In the genomic region with DNA sequence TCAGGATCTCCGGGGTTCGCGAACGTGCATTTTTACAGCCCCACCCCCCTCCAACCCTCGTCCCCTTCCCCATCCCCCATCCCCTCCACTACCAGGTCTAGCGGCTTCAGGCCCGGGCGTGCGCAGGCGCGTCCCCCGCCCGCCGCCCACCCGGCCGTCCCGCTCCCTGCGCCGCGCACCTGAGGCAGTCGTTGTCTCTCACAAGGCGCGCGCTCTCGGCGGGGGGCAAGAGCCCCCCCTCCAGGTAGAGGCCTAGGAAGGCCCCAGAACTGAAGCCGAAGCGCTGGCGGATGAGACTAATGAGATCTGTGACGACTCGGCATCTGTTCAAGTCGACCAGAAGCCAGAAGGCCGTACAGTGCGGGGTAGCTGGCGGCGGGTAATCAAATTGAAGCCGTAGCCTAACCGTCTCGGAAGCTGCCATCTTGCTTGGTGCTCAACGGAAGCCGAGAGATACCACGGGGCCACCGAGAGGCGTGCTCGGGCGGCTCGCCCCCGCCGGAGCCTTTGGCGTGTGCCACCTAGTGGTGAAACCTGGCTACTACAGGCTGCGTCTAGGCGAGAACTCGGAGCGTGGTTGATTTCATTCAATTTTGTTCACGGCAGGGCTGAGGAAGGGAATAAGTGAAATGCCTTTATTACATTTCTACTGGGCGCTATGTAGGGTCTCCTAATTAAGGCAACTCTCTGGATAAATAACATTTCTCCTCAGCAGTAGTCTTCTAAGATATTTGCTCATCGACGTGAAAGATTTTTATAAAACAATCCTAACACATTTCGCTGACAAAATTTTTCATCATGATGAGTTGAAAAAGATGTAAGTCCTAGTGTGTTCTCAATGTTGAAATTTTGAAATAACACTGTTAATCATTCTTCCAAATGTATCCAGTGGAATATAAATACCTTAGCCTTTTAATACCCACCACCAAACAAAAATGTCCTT, we compare ENCODE assay signal across 8 cellular contexts. TPM values are rescaled to one million over a fixed set of nuclear protein-coding genes. Genes with fewer than 3 reads are reported as not detected.
DNase-seq lines count a peak whose midpoint lies in the region; ATAC-seq, FAIRE-seq and TF ChIP-seq lines count a peak whose summit lies in the region.

A gene with protein sequence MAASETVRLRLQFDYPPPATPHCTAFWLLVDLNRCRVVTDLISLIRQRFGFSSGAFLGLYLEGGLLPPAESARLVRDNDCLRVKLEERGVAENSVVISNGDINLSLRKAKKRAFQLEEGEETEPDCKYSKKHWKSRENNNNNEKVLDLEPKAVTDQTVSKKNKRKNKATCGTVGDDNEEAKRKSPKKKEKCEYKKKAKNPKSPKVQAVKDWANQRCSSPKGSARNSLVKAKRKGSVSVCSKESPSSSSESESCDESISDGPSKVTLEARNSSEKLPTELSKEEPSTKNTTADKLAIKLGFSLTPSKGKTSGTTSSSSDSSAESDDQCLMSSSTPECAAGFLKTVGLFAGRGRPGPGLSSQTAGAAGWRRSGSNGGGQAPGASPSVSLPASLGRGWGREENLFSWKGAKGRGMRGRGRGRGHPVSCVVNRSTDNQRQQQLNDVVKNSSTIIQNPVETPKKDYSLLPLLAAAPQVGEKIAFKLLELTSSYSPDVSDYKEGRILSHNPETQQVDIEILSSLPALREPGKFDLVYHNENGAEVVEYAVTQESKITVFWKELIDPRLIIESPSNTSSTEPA (minus strand): TSS at position 455 of the 943 bp plus-strand sequence. CDS start 31 bp downstream, at position 424.

- H3K36me3 Mint-ChIP-seq in neural crest cell (ENCODE audit: low read depth), result peaks cover 3% of the 10 kb centered on the region

- H3K27me3 ChIP-seq in RWPE2 (ENCODE audit: insufficient read depth, poor library complexity, severe bottlenecking) (no peaks in the 10 kb centered on the region), stomach smooth muscle (ENCODE audit: control insufficient read depth in 1 of 2, insufficient read depth in 2 of 2, low read length in 2 of 2) (no peaks in the 10 kb centered on the region)

- H3K4me1 Mint-ChIP-seq in neural crest cell, result peaks cover 23% of the 10 kb centered on the region

- TF ChIP-seq CTCF in RWPE2 (IDR thresholded peaks at IDR 0.05; ENCODE audit: poor library complexity, severe bottlenecking), result peak; percentile 99
- peak; percentile 99 for TF ChIP-seq CTCF in fibroblast of the aortic adventitia (IDR thresholded peaks at IDR 0.05; ENCODE audit: insufficient read depth, low read length)
- peak; percentile 99 for TF ChIP-seq CTCF in neural crest cell (conservative IDR thresholded peaks at IDR 0.05)

- H3K27ac ChIP-seq in RWPE2 (ENCODE audit: poor library complexity, severe bottlenecking) (peak within 1 kb of the TSS; percentile 59), stomach smooth muscle (ENCODE audit: low read length) (peak within 1 kb of the TSS; percentile 74)

- H3K9ac ChIP-seq in stomach smooth muscle (ENCODE audit: low read length in 2 of 2), result peak within 1 kb of the TSS; percentile 87 to 92

- H3K4me3 ChIP-seq in RWPE2 (ENCODE audit: severe bottlenecking), result peak within 1 kb of the TSS; percentile 92
- H3K4me3 ChIP-seq in fibroblast of the aortic adventitia (ENCODE audit: low read depth, low read length), result peak within 1 kb of the TSS; percentile 87
- peak within 1 kb of the TSS; percentile 90 to 97 for H3K4me3 ChIP-seq in stomach smooth muscle (ENCODE audit: low read length in 2 of 2)

- H3K27me3 Mint-ChIP-seq in neural crest cell (ENCODE audit: low read depth), result no peaks in the 10 kb centered on the region

- ATAC-seq in RWPE2 (ENCODE audit: low read depth), result peak; percentile 97

- TF ChIP-seq POLR2A in H54 (IDR thresholded peaks at IDR 0.05; ENCODE audit: low read depth, low read length), result peak; percentile 62; the same call in 1 of the 2 replicates

- H3K9me3 Mint-ChIP-seq in neural crest cell, result no peaks in the 10 kb centered on the region

- H3K27ac Mint-ChIP-seq in neural crest cell (ENCODE audit: unreplicated experiment), result peak within 1 kb of the TSS; percentile 97

- peak; percentile 83 for FAIRE-seq in H54 (lab: Jason Lieb, UNC)

- in situ Hi-C loops in G401 (cut with HindIII; ENCODE audit: low sequenced_read_pairs), result no loop called here

- H3K4me1 ChIP-seq in RWPE2 (ENCODE audit: insufficient read depth, poor library complexity, severe bottlenecking) (peaks cover 8% of the 10 kb centered on the region), stomach smooth muscle (ENCODE audit: control insufficient read depth, insufficient read depth, low read length) (peaks cover 9% of the 10 kb centered on the region)

- DNase-seq in G401 (ENCODE audit: low spot score) (peak; percentile 91), H54 (ENCODE audit: insufficient read length, low spot score) (peak; percentile 92), LoVo (ENCODE audit: low spot score) (peak; percentile 91), RWPE2 (ENCODE audit: low spot score) (peak; percentile 91), fibroblast of the aortic adventitia (ENCODE audit: low read depth) (peak; percentile 90), neural crest cell (ENCODE audit: low read depth, low spot score) (peak; percentile 99)
- peak; percentile 90 for DNase-seq in activated T-helper 9 cell treated with anti-CD3 and anti-CD28 coated beads, Interleukin-2, amount 50 U/mL, for 16 hours (ENCODE audit: low read depth)

- H3K36me3 ChIP-seq in RWPE2 (ENCODE audit: low read depth), result peaks cover 10% of the 10 kb centered on the region
- H3K36me3 ChIP-seq in stomach smooth muscle (ENCODE audit: control insufficient read depth in 2 of 2, insufficient read depth in 2 of 2, low read length in 2 of 2), result no peaks in the 10 kb centered on the region

- peak within 1 kb of the TSS; percentile 94 for H3K4me3 Mint-ChIP-seq in neural crest cell

- H3K9me3 ChIP-seq in RWPE2 (ENCODE audit: severe bottlenecking) (no peaks in the 10 kb centered on the region), stomach smooth muscle (ENCODE audit: control insufficient read depth in 2 of 2, low read length in 2 of 2) (no peaks in the 10 kb centered on the region)

RNA-seq across cellular contexts. Expression of the gene that starts here (rescaled TPM):
- total RNA-seq in G401 (2014; rRNA removed; shearing (Covaris generic)), result 14.4 and 25.3 TPM in 2 replicates
- 12.8 and 13.3 TPM in 2 replicates for total RNA-seq in fibroblast of the aortic adventitia (ENCODE audit: low replicate concordance)
- total RNA-seq in neural crest cell, result 24.1 and 25.1 TPM in 2 replicates

Comparison
In these comparisons a context has a peak if more than half of its experiments do, and no peak if none do; other contexts are left out.
1. Peak in every context shown above with its lines: DNase-seq, ATAC-seq, H3K4me3 ChIP-seq and H3K27ac ChIP-seq.